8 cellular contexts compared by ENCODE assay signal in the genomic region with DNA sequence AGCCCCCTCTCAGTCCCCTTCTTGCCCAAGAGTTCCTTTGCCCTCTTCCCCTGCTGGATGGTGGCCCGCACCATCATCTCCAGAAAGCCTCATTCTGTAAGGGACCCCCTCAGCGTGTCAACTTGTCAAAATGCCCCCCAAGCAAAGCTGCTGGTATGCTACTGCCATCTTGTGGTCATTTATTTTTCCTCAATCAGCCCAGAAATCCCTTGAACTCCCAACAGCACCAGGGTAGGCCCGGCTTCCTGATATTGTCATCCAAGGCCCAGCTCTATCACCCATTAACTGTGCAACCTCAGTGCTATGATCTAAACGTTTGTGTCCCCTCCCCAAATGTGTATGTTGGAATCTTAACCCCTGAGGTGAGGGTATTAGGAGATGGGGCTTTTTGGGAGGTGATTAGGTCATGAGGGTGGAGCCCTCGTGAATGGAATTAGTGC. TPM values are rescaled to one million over a fixed set of nuclear protein-coding genes. Genes with fewer than 3 reads are reported as not detected.
DNase-seq lines count a peak whose midpoint lies in the region; ATAC-seq and TF ChIP-seq lines count a peak whose summit lies in the region.

No MANE protein-coding gene starts in this region.

- H3K4me3 ChIP-seq in DND-41 (ENCODE audit: low read depth in 1 of 2, low read length in 2 of 2), result no peak overlapping the region
- no peak overlapping the region for H3K4me3 ChIP-seq in cardiac fibroblast (replicated peaks in 1 of 2; ENCODE audit: low read depth in 2 of 2, low read length in 2 of 2)
- no peak overlapping the region for H3K4me3 ChIP-seq in effector memory CD4-positive, alpha-beta T cell (ENCODE audit: insufficient read depth, low read depth, low read length, poor library complexity, severe bottlenecking)

- no peak overlapping the region for H2AFZ ChIP-seq in DND-41 (ENCODE audit: low read depth, low read length)

- H3K79me2 ChIP-seq in DND-41 (ENCODE audit: insufficient read depth, low read length), result no peaks in the 10 kb centered on the region

- H3K27me3 ChIP-seq in DND-41 (ENCODE audit: insufficient read depth, low read length, poor library complexity), result no peaks in the 10 kb centered on the region
- H3K27me3 ChIP-seq in effector memory CD4-positive, alpha-beta T cell (replicated peaks; ENCODE audit: control insufficient read depth, insufficient read depth, low read length, poor library complexity, severe bottlenecking), result no peaks in the 10 kb centered on the region

- H3K27ac Mint-ChIP-seq in natural killer cell treated with Interleukin-12 subunit alpha and Interleukin-12 subunit beta and Interleukin-15 and Interleukin-18, amount 100 ng/mL, for 72 hours, result peak overlapping the region; percentile 29 to 63

- peaks cover 41% of the 10 kb centered on the region for H3K36me3 Mint-ChIP-seq in natural killer cell treated with Interleukin-12 subunit alpha and Interleukin-12 subunit beta and Interleukin-15 and Interleukin-18, amount 100 ng/mL, for 72 hours

- DNase-seq in DND-41, result peak; percentile 26
- DNase-seq in HuH-7 (ENCODE audit: low spot score), result peak; percentile 61
- DNase-seq in cardiac fibroblast (ENCODE audit: low read depth in 2 of 2), result peak; percentile 35 to 36
- no peak for DNase-seq in natural killer cell treated with Interleukin-12 subunit alpha and Interleukin-12 subunit beta and Interleukin-15 and Interleukin-18, amount 100 ng/mL, for 72 hours (ENCODE audit: low spot score)
- DNase-seq in activated CD8-positive, alpha-beta memory T cell treated with anti-CD3 and anti-CD28 coated beads, Interleukin-2, amount 50 U/mL, for 4 hours, result no peak
- no peak for DNase-seq in effector memory CD4-positive, alpha-beta T cell

- no peaks in the 10 kb centered on the region for H3K4me1 ChIP-seq in DND-41 (ENCODE audit: insufficient read depth, low read length)
- no peaks in the 10 kb centered on the region for H3K4me1 ChIP-seq in effector memory CD4-positive, alpha-beta T cell (ENCODE audit: control insufficient read depth, insufficient read depth, low read length, poor library complexity, severe bottlenecking)

- TF ChIP-seq CTCF in DND-41 (IDR thresholded peaks at IDR 0.05; ENCODE audit: borderline replicate concordance, extremely low read depth, low read length, poor library complexity, severe bottlenecking) (peak; percentile 73), cardiac fibroblast (IDR thresholded peaks at IDR 0.05; ENCODE audit: low read depth, low read length) (peak; percentile 57)

- no peaks in the 10 kb centered on the region for H3K9me3 Mint-ChIP-seq in natural killer cell treated with Interleukin-12 subunit alpha and Interleukin-12 subunit beta and Interleukin-15 and Interleukin-18, amount 100 ng/mL, for 72 hours

- no peak overlapping the region for H3K4me2 ChIP-seq in DND-41 (ENCODE audit: insufficient read depth, low read length)

- no peaks in the 10 kb centered on the region for H3K9me3 ChIP-seq in DND-41 (ENCODE audit: insufficient read depth, low read length, severe bottlenecking)
- no peaks in the 10 kb centered on the region for H3K9me3 ChIP-seq in effector memory CD4-positive, alpha-beta T cell (ENCODE audit: control insufficient read depth, low read length)

- no peaks in the 10 kb centered on the region for H3K27me3 Mint-ChIP-seq in natural killer cell treated with Interleukin-12 subunit alpha and Interleukin-12 subunit beta and Interleukin-15 and Interleukin-18, amount 100 ng/mL, for 72 hours

- H3K4me1 Mint-ChIP-seq in natural killer cell treated with Interleukin-12 subunit alpha and Interleukin-12 subunit beta and Interleukin-15 and Interleukin-18, amount 100 ng/mL, for 72 hours (ENCODE audit: low read depth in 2 of 2), result peaks cover 15 to 29% of the 10 kb centered on the region in 2 donors

- H3K27ac ChIP-seq in DND-41 (ENCODE audit: low read length), result no peak overlapping the region
- no peak overlapping the region for H3K27ac ChIP-seq in effector memory CD4-positive, alpha-beta T cell (ENCODE audit: insufficient read depth, low read length, poor library complexity, severe bottlenecking)

- ATAC-seq in DND-41 (ENCODE audit: insufficient read depth, low read depth), result peak; percentile 57; the same call in 2 of the 3 replicates
- ATAC-seq in natural killer cell treated with Interleukin-12 subunit alpha and Interleukin-12 subunit beta and Interleukin-15 and Interleukin-18, amount 100 ng/mL, for 72 hours, result peak in 1 of 2 donors; percentile 17
- ATAC-seq in GM21390 (IDR thresholded peaks at IDR 0.05; ENCODE audit: unreplicated experiment), result no peak
- ATAC-seq in HG03460 (IDR thresholded peaks at IDR 0.05; ENCODE audit: unreplicated experiment), result no peak

- H4K20me1 ChIP-seq in DND-41 (ENCODE audit: insufficient read depth, low read length), result no peaks in the 10 kb centered on the region; the same call in 1 of the 2 replicates

- H3K4me3 Mint-ChIP-seq in natural killer cell treated with Interleukin-12 subunit alpha and Interleukin-12 subunit beta and Interleukin-15 and Interleukin-18, amount 100 ng/mL, for 72 hours, result no peak overlapping the region

- H3K36me3 ChIP-seq in DND-41 (ENCODE audit: insufficient read depth, low read length), result peaks cover 55% of the 10 kb centered on the region
- H3K36me3 ChIP-seq in effector memory CD4-positive, alpha-beta T cell (ENCODE audit: control insufficient read depth, insufficient read depth, low read length), result peaks cover 90% of the 10 kb centered on the region

- H3K9ac ChIP-seq in DND-41 (ENCODE audit: low read depth, low read length), result no peak overlapping the region

RNA-seq across cellular contexts. Expression of a gene that starts 53.2 kb away (rescaled TPM):
- 10 to 100 TPM; 47.3 to 54.8 TPM for total RNA-seq in natural killer cell treated with Interleukin-12 subunit alpha and Interleukin-12 subunit beta and Interleukin-15 and Interleukin-18, amount 100 ng/mL, for 72 hours

Comparison
In these comparisons a context has a peak if more than half of its experiments do, and no peak if none do; other contexts are left out.
1. DNase-seq: peak in DND-41 (single experiment), HuH-7 (single experiment) and cardiac fibroblast (2 of 2); none in natural killer cell treated with Interleukin-12 subunit alpha and Interleukin-12 subunit beta and Interleukin-15 and Interleukin-18, amount 100 ng/mL, for 72 hours (single experiment), activated CD8-positive, alpha-beta memory T cell treated with anti-CD3 and anti-CD28 coated beads, Interleukin-2, amount 50 U/mL, for 4 hours (single experiment) and effector memory CD4-positive, alpha-beta T cell (0 of 3).